ENCODE assay signal across 1 cellular context in the genomic region with DNA sequence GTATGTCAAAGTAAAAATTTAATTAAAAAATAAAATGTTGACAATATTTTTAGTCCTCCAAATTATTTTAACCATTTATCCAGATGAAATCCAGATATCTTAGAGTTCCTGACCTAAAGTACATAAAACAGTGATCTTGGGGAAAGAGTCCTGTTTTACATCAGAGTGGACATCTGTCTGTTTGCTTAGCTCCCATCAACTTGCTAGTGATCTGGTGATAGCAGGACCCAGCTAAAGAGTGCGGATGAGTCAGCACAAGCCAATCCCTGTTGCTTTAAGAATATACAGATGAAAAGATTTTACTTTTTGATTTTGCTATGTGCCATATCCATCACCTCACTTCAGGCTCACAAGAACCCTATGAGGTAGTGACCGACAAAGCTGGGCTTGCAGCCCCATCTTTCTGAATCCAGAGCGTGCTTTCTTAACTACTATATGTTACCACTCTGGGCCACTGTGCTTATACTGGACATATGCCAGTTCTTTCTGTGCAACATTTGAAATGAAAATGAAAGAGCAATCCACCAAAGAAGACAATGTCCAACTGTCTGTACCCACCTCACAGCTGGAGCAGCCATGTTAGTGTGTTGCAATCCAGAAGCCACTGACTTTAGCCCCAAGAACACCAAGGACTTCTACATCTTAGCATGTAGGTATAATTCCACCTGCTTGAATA.
TF ChIP-seq lines count a peak whose summit lies in the region.

No MANE protein-coding gene starts in this region.

TF ChIP-seq in WTC11, 78 proteins besides CTCF, POLR2A, EP300 and RAD21 (continued from another document):
- TF ChIP-seq, protein P1, sequence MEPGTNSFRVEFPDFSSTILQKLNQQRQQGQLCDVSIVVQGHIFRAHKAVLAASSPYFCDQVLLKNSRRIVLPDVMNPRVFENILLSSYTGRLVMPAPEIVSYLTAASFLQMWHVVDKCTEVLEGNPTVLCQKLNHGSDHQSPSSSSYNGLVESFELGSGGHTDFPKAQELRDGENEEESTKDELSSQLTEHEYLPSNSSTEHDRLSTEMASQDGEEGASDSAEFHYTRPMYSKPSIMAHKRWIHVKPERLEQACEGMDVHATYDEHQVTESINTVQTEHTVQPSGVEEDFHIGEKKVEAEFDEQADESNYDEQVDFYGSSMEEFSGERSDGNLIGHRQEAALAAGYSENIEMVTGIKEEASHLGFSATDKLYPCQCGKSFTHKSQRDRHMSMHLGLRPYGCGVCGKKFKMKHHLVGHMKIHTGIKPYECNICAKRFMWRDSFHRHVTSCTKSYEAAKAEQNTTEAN (CRISPR knock-in tag; IDR thresholded peaks at IDR 0.05), result no peak
- no peak for TF ChIP-seq ZNF423 (CRISPR knock-in tag; IDR thresholded peaks at IDR 0.05)
TF ChIP-seq in WTC11: peak in this region for 0.
